In the genomic region with DNA sequence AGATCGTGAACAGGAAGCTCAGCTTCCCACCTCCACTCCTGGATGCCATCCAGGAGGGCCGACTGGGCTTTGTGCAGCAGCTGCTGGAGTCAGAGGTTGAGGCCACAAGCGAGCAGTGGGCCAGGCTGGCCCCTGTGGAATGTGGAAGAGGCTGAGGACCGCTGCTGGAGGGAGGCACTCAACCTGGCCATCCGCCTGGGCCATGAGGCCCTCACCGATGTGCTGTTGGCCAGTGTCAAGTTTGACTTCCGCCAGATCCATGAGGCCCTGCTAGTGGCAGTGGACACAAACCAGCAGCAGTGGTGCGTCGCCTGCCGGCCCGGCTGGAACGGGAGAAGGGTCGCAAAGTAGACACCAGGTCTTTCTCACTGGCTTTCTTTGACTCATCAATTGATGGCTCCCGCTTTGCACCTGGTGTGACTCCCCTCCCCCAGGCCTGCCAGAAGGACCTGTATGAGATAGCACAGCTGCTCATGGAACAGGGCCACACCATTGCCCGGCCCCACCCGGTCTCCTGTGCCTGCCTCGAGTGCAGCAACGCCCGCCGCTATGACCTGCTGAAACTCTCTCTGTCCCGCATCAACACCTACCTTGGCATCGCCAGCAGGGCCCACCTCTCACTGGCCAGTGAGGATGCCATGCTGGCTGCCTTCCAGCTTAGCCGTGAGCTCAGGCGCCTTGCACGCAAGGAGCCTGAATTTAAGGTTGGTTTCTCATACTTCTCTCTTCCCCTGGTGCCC, we compare ENCODE assay signal across 22 cellular contexts. TPM values are rescaled to one million over a fixed set of nuclear protein-coding genes. Genes with fewer than 3 reads are reported as not detected.
A peak's percentile ranks its signal among the peaks of the same experiment; 100 is the strongest.
DNase-seq lines count a peak whose midpoint lies in the region; ATAC-seq, FAIRE-seq and TF ChIP-seq lines count a peak whose summit lies in the region.
"Had no signal": no experiment of that assay in that cellular context is flagged by ENCODE, and none has a peak within 500 bp of the region (broad histone marks: within the 10 kb centered on the region; RNA-seq: fewer than 3 reads in every experiment).

No MANE protein-coding gene starts in this region.

- H3K9ac ChIP-seq in IMR-90 (ENCODE audit: low read depth, low read length), result no peak overlapping the region
- no peak overlapping the region for H3K9ac ChIP-seq in H1 (replicated peaks in 1 of 4; ENCODE audit: extremely low read depth in 1 of 4, low read depth in 3 of 4, low read length in 3 of 4)
- no peak overlapping the region for H3K9ac ChIP-seq in neural progenitor cell

- H3K23ac ChIP-seq in IMR-90 (ENCODE audit: low read depth, low read length), result no peak overlapping the region
- H3K23ac ChIP-seq in H1 (ENCODE audit: insufficient read length), result no peak overlapping the region

- no peaks in the 10 kb centered on the region; the same call in 1 of the 2 replicates for H3K9me3 ChIP-seq in IMR-90 (ENCODE audit: control insufficient read depth, insufficient read depth, low read length)
- H3K9me3 ChIP-seq in H1 (ENCODE audit: insufficient read depth in 2 of 2, low read depth in 1 of 2, low read length in 1 of 2), result 0 out of 4 replicates have a peak, but pooled peaks cover 0 to 3% of the 10 kb centered on the region in 2 experiments
- H3K9me3 ChIP-seq in neural progenitor cell (ENCODE audit: low read depth), result peaks cover 3% of the 10 kb centered on the region
- H3K9me3 ChIP-seq: BE2C, colonic mucosa, gastroesophageal sphincter had no signal

- H4K91ac ChIP-seq in IMR-90 (ENCODE audit: insufficient read depth, low read depth, low read length), result peak overlapping the region; percentile 35; the same call in 1 of the 2 replicates
- peak overlapping the region; percentile 77 for H4K91ac ChIP-seq in H1 (replicated peaks; ENCODE audit: insufficient read length, low read length)

- H2AK9ac ChIP-seq in IMR-90 (replicated peaks; ENCODE audit: low read depth, low read length, poor library complexity), result no peak overlapping the region

- H2BK120ac ChIP-seq in IMR-90 (ENCODE audit: low read depth, low read length) (no peak overlapping the region), H1 (replicated peaks; ENCODE audit: low read depth, low read length) (peak overlapping the region; percentile 12)

- no peak overlapping the region for H3K4me3 ChIP-seq in IMR-90 (ENCODE audit: insufficient read depth, low read depth, low read length)
- no peak overlapping the region for H3K4me3 ChIP-seq in H1 (ENCODE audit: extremely low read depth in 1 of 4, insufficient read depth in 2 of 4, low read depth in 3 of 4, low read length in 4 of 4)
- no peak overlapping the region for H3K4me3 ChIP-seq in neural progenitor cell
- H3K4me3 ChIP-seq: colonic mucosa, gastroesophageal sphincter, tibial nerve had no signal

- no peak for FAIRE-seq in H1 (lab: Jason Lieb, UNC)
- FAIRE-seq: GM18507, H54 had no signal

- dilution Hi-C loops in IMR-90 (cut with HindIII; ENCODE audit: low sequenced_read_pairs, unreplicated experiment), result no loop called here

- H3K36me3 ChIP-seq in IMR-90 (ENCODE audit: control insufficient read depth, insufficient read depth, low read length) (no peaks in the 10 kb centered on the region), H1 (ENCODE audit: control insufficient read depth in 2 of 4, insufficient read depth in 4 of 4, low read length in 3 of 4) (no peaks in the 10 kb centered on the region), neural progenitor cell (no peaks in the 10 kb centered on the region)
- H3K36me3 ChIP-seq: BE2C, colonic mucosa, gastroesophageal sphincter, tibial nerve had no signal

- H3K4me1 Mint-ChIP-seq in neural progenitor cell (no peaks in the 10 kb centered on the region), glutamatergic neuron (ENCODE audit: low read depth, unreplicated experiment) (peaks cover 8% of the 10 kb centered on the region)
- H3K4me1 Mint-ChIP-seq in T-helper 2 cell treated with Interferon-gamma antibody and Interleukin-4, amounts not matched to agents 5 μg/mL and 100 μg/mL, for 36 hours (ENCODE audit: low read depth), result peaks cover 16% of the 10 kb centered on the region

- no peak overlapping the region for H3K4me2 ChIP-seq in IMR-90 (ENCODE audit: low read depth, low read length)
- H3K4me2 ChIP-seq in H1 (ENCODE audit: insufficient read depth in 1 of 2, low read depth in 2 of 2, low read length in 2 of 2), result no peak overlapping the region
- H3K4me2 ChIP-seq in neural progenitor cell, result no peak overlapping the region

- H3K4ac ChIP-seq in IMR-90 (ENCODE audit: low read depth, low read length), result peak overlapping the region; percentile 39; the same call in 1 of the 2 replicates
- H3K4ac ChIP-seq in H1 (replicated peaks; ENCODE audit: insufficient read length, low read depth, low read length), result no peak overlapping the region

- H3K79me2 ChIP-seq in H1 (ENCODE audit: control insufficient read depth in 1 of 2, insufficient read depth in 2 of 2, low read length in 2 of 2), result no peaks in the 10 kb centered on the region
- no peaks in the 10 kb centered on the region for H3K79me2 ChIP-seq in neural progenitor cell (ENCODE audit: low read depth)

- no peak overlapping the region for H2AK5ac ChIP-seq in IMR-90 (ENCODE audit: low read depth, low read length)
- no peak overlapping the region; the same call in 1 of the 2 replicates for H2AK5ac ChIP-seq in H1 (ENCODE audit: low read depth, low read length)

- no peaks in the 10 kb centered on the region for H3K9me3 Mint-ChIP-seq in neural progenitor cell
- H3K9me3 Mint-ChIP-seq in glutamatergic neuron (ENCODE audit: unreplicated experiment), result peaks cover 2% of the 10 kb centered on the region
- H3K9me3 Mint-ChIP-seq in T-helper 2 cell treated with Interferon-gamma antibody and Interleukin-4, amounts not matched to agents 5 μg/mL and 100 μg/mL, for 36 hours, result peaks cover 5% of the 10 kb centered on the region

- H3K27me3 ChIP-seq in IMR-90 (ENCODE audit: control insufficient read depth, insufficient read depth, low read length), result peaks cover 6% of the 10 kb centered on the region
- H3K27me3 ChIP-seq in H1 (replicated peaks in 1 of 4; ENCODE audit: control insufficient read depth in 3 of 4, extremely low read depth in 1 of 4, insufficient read depth in 3 of 4, low read length in 3 of 4), result no peaks in the 10 kb centered on the region
- no peaks in the 10 kb centered on the region for H3K27me3 ChIP-seq in neural progenitor cell
- H3K27me3 ChIP-seq: BE2C, colonic mucosa, gastroesophageal sphincter, tibial nerve had no signal

- TF ChIP-seq EP300 in H1 (IDR thresholded peaks at IDR 0.05; ENCODE audit: borderline replicate concordance in 1 of 2, low read depth in 2 of 2, low read length in 2 of 2), result no peak

- H3K56ac ChIP-seq in IMR-90 (ENCODE audit: extremely low read depth, insufficient read depth, low read length) (no peak overlapping the region), H1 (replicated peaks; ENCODE audit: insufficient read length, low read depth, low read length) (no peak overlapping the region)

- H3K14ac ChIP-seq in IMR-90 (replicated peaks; ENCODE audit: low read depth, low read length) (0 out of 2 replicates have a peak overlapping the region, but pooled peaks have one; percentile 29), H1 (ENCODE audit: insufficient read length) (no peak overlapping the region)

- POLR2A ChIA-PET in IMR-90 (lab: Charles Lee; ENCODE audit: unreplicated experiment), result no interaction called here
- POLR2A ChIA-PET in H1 (lab: Charles Lee; ENCODE audit: partially characterized antibody), result no interaction called here

- peak overlapping the region; percentile 33 for H3K18ac ChIP-seq in IMR-90 (ENCODE audit: low read depth, low read length)
- no peak overlapping the region; the same call in 1 of the 2 replicates for H3K18ac ChIP-seq in H1 (ENCODE audit: extremely low read depth, low read length)

- intact Hi-C loops in IMR-90 (cut with micrococcal nuclease), result no loop called here

- no peak overlapping the region for H3K27ac ChIP-seq in IMR-90 (ENCODE audit: insufficient read depth, low read length)
- no peak overlapping the region for H3K27ac ChIP-seq in H1 (ENCODE audit: low read depth, low read length)
- H3K27ac ChIP-seq in neural progenitor cell, result no peak overlapping the region
- H3K27ac ChIP-seq: 22Rv1, colonic mucosa, gastroesophageal sphincter, tibial nerve had no signal

- in situ Hi-C loops in IMR-90 (cut with MboI; ENCODE audit: low sequenced_read_pairs), result no loop called here

- no peaks in the 10 kb centered on the region for H4K20me1 ChIP-seq in IMR-90 (ENCODE audit: insufficient read depth, low read length)
- H4K20me1 ChIP-seq in H1 (replicated peaks in 1 of 2; ENCODE audit: control insufficient read depth in 1 of 2, insufficient read depth in 2 of 2, low read length in 2 of 2), result no peaks in the 10 kb centered on the region
- H4K20me1 ChIP-seq in neural progenitor cell (ENCODE audit: low read depth), result no peaks in the 10 kb centered on the region

- H3K4me1 ChIP-seq in IMR-90 (ENCODE audit: control insufficient read depth, insufficient read depth, low read length) (peaks cover 2% of the 10 kb centered on the region; the same call in 1 of the 2 replicates), H1 (replicated peaks in 1 of 4; ENCODE audit: control insufficient read depth in 3 of 4, insufficient read depth in 4 of 4, low read length in 3 of 4) (peaks cover 0 to 2% (median 0%) of the 10 kb centered on the region in 4 experiments; a peak in 3 of 7 replicates), neural progenitor cell (no peaks in the 10 kb centered on the region)
- H3K4me1 ChIP-seq: BE2C, colonic mucosa, gastroesophageal sphincter, tibial nerve had no signal

- no peaks in the 10 kb centered on the region for H3K9me1 ChIP-seq in IMR-90 (ENCODE audit: insufficient read depth, low read length)

- H3K27me3 Mint-ChIP-seq in neural progenitor cell (ENCODE audit: insufficient read depth, low read depth), result peaks cover 2% of the 10 kb centered on the region
- H3K27me3 Mint-ChIP-seq in glutamatergic neuron (ENCODE audit: unreplicated experiment), result peaks cover 6% of the 10 kb centered on the region
- no peaks in the 10 kb centered on the region for H3K27me3 Mint-ChIP-seq in T-helper 2 cell treated with Interferon-gamma antibody and Interleukin-4, amounts not matched to agents 5 μg/mL and 100 μg/mL, for 36 hours (ENCODE audit: low read depth)

- no peak for TF ChIP-seq POLR2A in IMR-90 (IDR thresholded peaks at IDR 0.05; ENCODE audit: low read depth, low read length)
- TF ChIP-seq POLR2A in H1 (IDR thresholded peaks at IDR 0.05; ENCODE audit: control extremely low read depth in 1 of 2, low read depth in 2 of 2, low read length in 2 of 2), result no peak

- no peak for TF ChIP-seq RAD21 in IMR-90 (IDR thresholded peaks at IDR 0.05; ENCODE audit: low read length)
- TF ChIP-seq RAD21 in H1 (IDR thresholded peaks at IDR 0.05 in 1 of 2, conservative IDR thresholded peaks at IDR 0.05 in 1 of 2; ENCODE audit: low read depth in 2 of 2, low read length in 2 of 2), result no peak

- no peak overlapping the region for H2BK15ac ChIP-seq in IMR-90 (ENCODE audit: low read depth, low read length)
- H2BK15ac ChIP-seq in H1 (ENCODE audit: low read length), result peak overlapping the region; percentile 46; the same call in 1 of the 2 replicates

- TF ChIP-seq CTCF in IMR-90 (conservative IDR thresholded peaks at IDR 0.05; ENCODE audit: low read depth, low read length) (no peak), H1 (IDR thresholded peaks at IDR 0.05; ENCODE audit: control extremely low read depth in 1 of 3, insufficient read depth in 1 of 3, low read depth in 1 of 3, low read length in 3 of 3) (no peak), neural progenitor cell (IDR thresholded peaks at IDR 0.05) (no peak), glutamatergic neuron (IDR thresholded peaks at IDR 0.05; ENCODE audit: partially characterized antibody, unreplicated experiment) (no peak)

- 79% methylated on average over 17 of the region's 25 CpGs; no CpG with 5 or more reads in 1 of the 2 experiments for WGBS in IMR-90 (ENCODE audit: extremely low coverage in 2 of 2, insufficient read length in 1 of 2), 2 experiments
- WGBS in H1 (ENCODE audit: extremely low coverage in 1 of 2, insufficient coverage in 1 of 2, insufficient read length in 1 of 2, insufficient replicate concordance in 2 of 2, low coverage in 1 of 2, low lambda C conversion rate in 2 of 2, missing lambda C conversion rate in 1 of 2), 2 experiments, result 86% methylated on average over 24 of the region's 25 CpGs; no CpG with 5 or more reads in 1 of the 2 experiments

- H4K8ac ChIP-seq in IMR-90 (ENCODE audit: low read depth in 2 of 2, low read length in 2 of 2), result no peak overlapping the region; a peak in 1 of 4 replicates
- H4K8ac ChIP-seq in H1 (ENCODE audit: extremely low read depth, insufficient read depth, low read length), result no peak overlapping the region; the same call in 1 of the 2 replicates

- BruUV-seq in IMR-90 (replicated peaks; lab: Mats Ljungman, UMichigan), result no TSS peak

- H3K79me1 ChIP-seq in IMR-90 (ENCODE audit: low read depth in 1 of 2, low read length in 2 of 2), result no peaks in the 10 kb centered on the region
- H3K79me1 ChIP-seq in H1 (ENCODE audit: low read depth, low read length), result no peaks in the 10 kb centered on the region

- CTCF ChIA-PET in IMR-90 (lab: Yijun Ruan, JAX), result no interaction called here
- CTCF ChIA-PET in H1 (lab: Charles Lee; ENCODE audit: partially characterized antibody), result interaction anchor here (0.5 to 1.2 kb wide), 3 partner anchors 36 to 192 kb away, joined by 3 to 4 read pairs (median 3); no protein-coding TSS in a partner anchor

- H4K5ac ChIP-seq in IMR-90 (ENCODE audit: low read depth, low read length) (peak overlapping the region; percentile 16; the same call in 1 of the 2 replicates), H1 (ENCODE audit: insufficient read length, low read depth, low read length) (no peak overlapping the region)

- peak overlapping the region; percentile 95; the same call in 1 of the 2 replicates for H2BK12ac ChIP-seq in H1 (ENCODE audit: low read depth, low read length)

- H3K27ac Mint-ChIP-seq in neural progenitor cell (peak overlapping the region; percentile 25), glutamatergic neuron (ENCODE audit: unreplicated experiment) (no peak overlapping the region)
- H3K27ac Mint-ChIP-seq in T-helper 2 cell treated with Interferon-gamma antibody and Interleukin-4, amounts not matched to agents 5 μg/mL and 100 μg/mL, for 36 hours, result no peak overlapping the region
- H3K27ac Mint-ChIP-seq: progenitor cell of endocrine pancreas had no signal

- no peak; the same call in 1 of the 2 replicates for ATAC-seq in IMR-90 (ENCODE audit: low read depth)
- ATAC-seq: gastroesophageal sphincter, left ventricle myocardium superior had no signal

- H3K4me3 Mint-ChIP-seq in neural progenitor cell (no peak overlapping the region), glutamatergic neuron (ENCODE audit: unreplicated experiment) (no peak overlapping the region)
- no peak overlapping the region for H3K4me3 Mint-ChIP-seq in T-helper 2 cell treated with Interferon-gamma antibody and Interleukin-4, amounts not matched to agents 5 μg/mL and 100 μg/mL, for 36 hours

- H3F3A ChIP-seq in neural progenitor cell (ENCODE audit: low read depth), result no peaks in the 10 kb centered on the region

- DNase-seq in DMS 273 (lab: John Stamatoyannopoulos, UW; ENCODE audit: unreplicated experiment) (peak; percentile 20), DMS 273 treated with DMSO at 0.1 percent for 48 hours (lab: John Stamatoyannopoulos, UW) (no peak), IMR-90 (peak; percentile 11), H1 (ENCODE audit: low read depth in 1 of 2, low spot score in 2 of 2) (no peak), neural progenitor cell (ENCODE audit: low spot score) (no peak), glutamatergic neuron (no peak)
- DNase-seq in T-helper 2 cell treated with Interferon-gamma antibody and Interleukin-4, amounts not matched to agents 5 μg/mL and 100 μg/mL, for 36 hours (ENCODE audit: low spot score), result no peak
- DNase-seq in stimulated activated CD4-positive, alpha-beta T cell treated with anti-CD3 and anti-CD28 coated beads, Interleukin-2, amount 100 ng/mL, for 48 hours, result no peak
- DNase-seq: activated CD8-positive, alpha-beta memory T cell treated with anti-CD3 and anti-CD28 coated beads, Interleukin-2, amount 50 U/mL, for 4 hours; BE2C; colonic mucosa; left ventricle myocardium superior had no signal

- H2BK20ac ChIP-seq in IMR-90 (ENCODE audit: low read depth, low read length) (no peak overlapping the region), H1 (ENCODE audit: low read length) (peak overlapping the region; percentile 80; the same call in 1 of the 2 replicates)

- no peak overlapping the region for H2BK5ac ChIP-seq in IMR-90 (ENCODE audit: low read depth, low read length, poor library complexity, severe bottlenecking)
- peak overlapping the region; percentile 82; the same call in 1 of the 2 replicates for H2BK5ac ChIP-seq in H1 (ENCODE audit: low read depth, low read length)

- no peaks in the 10 kb centered on the region; the same call in 1 of the 2 replicates for H3K23me2 ChIP-seq in H1 (ENCODE audit: low read depth, low read length)

- H2AFZ ChIP-seq in IMR-90 (replicated peaks; ENCODE audit: low read length, poor library complexity), result peak overlapping the region; percentile 75
- no peak overlapping the region for H2AFZ ChIP-seq in H1 (ENCODE audit: low read length)
- H2AFZ ChIP-seq in neural progenitor cell (replicated peaks), result peak overlapping the region; percentile 24

- no peaks in the 10 kb centered on the region for H3K36me3 Mint-ChIP-seq in neural progenitor cell
- no peaks in the 10 kb centered on the region for H3K36me3 Mint-ChIP-seq in glutamatergic neuron (ENCODE audit: unreplicated experiment)
- no peaks in the 10 kb centered on the region for H3K36me3 Mint-ChIP-seq in T-helper 2 cell treated with Interferon-gamma antibody and Interleukin-4, amounts not matched to agents 5 μg/mL and 100 μg/mL, for 36 hours (ENCODE audit: low read depth)

RNA-seq across cellular contexts. Expression of a gene that starts 24.9 kb away (rescaled TPM):
- total RNA-seq in IMR-90 (2012; rRNA removed) (not detected in 2 replicates), neural progenitor cell (ENCODE audit: low replicate concordance) (8.5 and 12.0 TPM in 2 replicates), glutamatergic neuron (ENCODE audit: unreplicated experiment) (not detected)
- polyA plus RNA-seq in IMR-90 (2012; rRNA removed) (not detected in 2 replicates), H1 (2011; rRNA removed) (6.0 and 9.1 TPM in 2 replicates)
- polyA plus RNA-seq in IMR-90 (2012; cell fraction: cytosol; rRNA removed), result 0.23 TPM in 1 of 2 replicates, not detected in the other
- polyA plus RNA-seq in IMR-90 (2012; cell fraction: nucleus; rRNA removed; ENCODE audit: low replicate concordance), result 0.11 TPM in 1 of 2 replicates, not detected in the other
- total RNA-seq in H1 (2021; fragmentation: NEBNext Ultra II Directional; extraction: Animal tissue kit (Norgen Biotek cat#: 25700)), result 7.2 and 7.5 TPM in 2 replicates
- 7.8 TPM for polyA plus RNA-seq in H1 (2011; cell fraction: cytosol; rRNA removed)
- 10.1 TPM for polyA plus RNA-seq in H1 (2011; cell fraction: nucleus; rRNA removed)
- polyA plus RNA-seq in H1 (2012, experiment 1 of 2), result 6.6 to 9.7 TPM (median 7.5 TPM) in 4 replicates
- 8.8 TPM for polyA plus RNA-seq in H1 (2012, experiment 2 of 2)
- 11.2 TPM for polyA plus RNA-seq in H1 (2013, experiment 1 of 2)
- polyA plus RNA-seq in H1 (2013, experiment 2 of 2), result 12.0 TPM
- polyA minus RNA-seq in H1 (2011; rRNA and poly(A)+ RNA removed), result 3.1 and 3.6 TPM in 2 replicates
- 3.0 TPM for polyA minus RNA-seq in H1 (2011; cell fraction: cytosol; rRNA and poly(A)+ RNA removed)
- polyA minus RNA-seq in H1 (2011; cell fraction: nucleus; rRNA and poly(A)+ RNA removed), result 7.4 TPM
- total RNA-seq: aorta, colonic mucosa, NCI-H460, OCI-LY7, tibial nerve had no signal
- polyA plus RNA-seq: aorta had no signal

RNA-seq across cellular contexts. Expression of a gene that starts 28.0 kb away (rescaled TPM):
- total RNA-seq in IMR-90 (2012; rRNA removed) (not detected in 2 replicates), neural progenitor cell (ENCODE audit: low replicate concordance) (not detected in 2 replicates), glutamatergic neuron (ENCODE audit: unreplicated experiment) (not detected)
- polyA plus RNA-seq in IMR-90 (2012; rRNA removed) (not detected in 2 replicates), H1 (2011; rRNA removed) (not detected in 2 replicates)
- polyA plus RNA-seq in IMR-90 (2012; cell fraction: cytosol; rRNA removed), result not detected in 2 replicates
- polyA plus RNA-seq in IMR-90 (2012; cell fraction: nucleus; rRNA removed; ENCODE audit: low replicate concordance), result not detected in 2 replicates
- total RNA-seq in H1 (2021; fragmentation: NEBNext Ultra II Directional; extraction: Animal tissue kit (Norgen Biotek cat#: 25700)), result not detected in 2 replicates
- not detected for polyA plus RNA-seq in H1 (2011; cell fraction: cytosol; rRNA removed)
- polyA plus RNA-seq in H1 (2011; cell fraction: nucleus; rRNA removed), result not detected
- polyA plus RNA-seq in H1 (2012, experiment 1 of 2), result not detected in 4 replicates
- not detected for polyA plus RNA-seq in H1 (2012, experiment 2 of 2)
- not detected for polyA plus RNA-seq in H1 (2013, experiment 1 of 2)
- not detected for polyA plus RNA-seq in H1 (2013, experiment 2 of 2)
- polyA minus RNA-seq in H1 (2011; rRNA and poly(A)+ RNA removed), result not detected in 2 replicates
- not detected for polyA minus RNA-seq in H1 (2011; cell fraction: cytosol; rRNA and poly(A)+ RNA removed)
- polyA minus RNA-seq in H1 (2011; cell fraction: nucleus; rRNA and poly(A)+ RNA removed), result not detected
- total RNA-seq: aorta, colonic mucosa, epithelial cell of proximal tubule, gastroesophageal sphincter, NCI-H460, OCI-LY7, progenitor cell of endocrine pancreas had no signal
- polyA plus RNA-seq: aorta had no signal

RNA-seq across cellular contexts. Expression of a gene that starts 54.3 kb away (rescaled TPM):
- total RNA-seq in IMR-90 (2012; rRNA removed) (under 0.01 and 0.36 TPM in 2 replicates), neural progenitor cell (ENCODE audit: low replicate concordance) (0.21 and 0.62 TPM in 2 replicates), glutamatergic neuron (ENCODE audit: unreplicated experiment) (0.91 TPM)
- polyA plus RNA-seq in IMR-90 (2012; rRNA removed) (0.79 and 1.2 TPM in 2 replicates), H1 (2011; rRNA removed) (0.68 and 0.97 TPM in 2 replicates)
- 0.41 and 0.69 TPM in 2 replicates for polyA plus RNA-seq in IMR-90 (2012; cell fraction: cytosol; rRNA removed)
- 4.5 and 11.7 TPM in 2 replicates for polyA plus RNA-seq in IMR-90 (2012; cell fraction: nucleus; rRNA removed; ENCODE audit: low replicate concordance)
- 1.1 and 1.3 TPM in 2 replicates for total RNA-seq in H1 (2021; fragmentation: NEBNext Ultra II Directional; extraction: Animal tissue kit (Norgen Biotek cat#: 25700))
- polyA plus RNA-seq in H1 (2011; cell fraction: cytosol; rRNA removed), result 0.65 TPM
- 2.8 TPM for polyA plus RNA-seq in H1 (2011; cell fraction: nucleus; rRNA removed)
- 0.46 to 1.5 TPM (median 0.54 TPM) in 4 replicates for polyA plus RNA-seq in H1 (2012, experiment 1 of 2)
- polyA plus RNA-seq in H1 (2012, experiment 2 of 2), result 0.26 TPM
- polyA plus RNA-seq in H1 (2013, experiment 1 of 2), result 0.97 TPM
- 0.85 TPM for polyA plus RNA-seq in H1 (2013, experiment 2 of 2)
- polyA minus RNA-seq in H1 (2011; rRNA and poly(A)+ RNA removed), result 0.90 and 1.4 TPM in 2 replicates
- polyA minus RNA-seq in H1 (2011; cell fraction: cytosol; rRNA and poly(A)+ RNA removed), result not detected
- 3.1 TPM for polyA minus RNA-seq in H1 (2011; cell fraction: nucleus; rRNA and poly(A)+ RNA removed)

Comparison
In these comparisons a context has a peak if more than half of its experiments do, and no peak if none do; other contexts are left out.
1. DNase-seq: peak in DMS 273 (single experiment) and IMR-90 (single experiment); none in DMS 273 treated with DMSO at 0.1 percent for 48 hours (single experiment), H1 (0 of 2), neural progenitor cell (single experiment), glutamatergic neuron (single experiment), T-helper 2 cell treated with Interferon-gamma antibody and Interleukin-4, amounts not matched to agents 5 μg/mL and 100 μg/mL, for 36 hours (single experiment) and stimulated activated CD4-positive, alpha-beta T cell treated with anti-CD3 and anti-CD28 coated beads, Interleukin-2, amount 100 ng/mL, for 48 hours (0 of 2).